8 cellular contexts compared by ENCODE assay signal in genomic region chr2:172427256-172427989, GRCh38. TPM values are rescaled to one million over a fixed set of nuclear protein-coding genes. Genes with fewer than 3 reads are reported as not detected.
A peak's percentile ranks its signal among the peaks of the same experiment; 100 is the strongest.
DNase-seq lines count a peak whose midpoint lies in the region; ATAC-seq and TF ChIP-seq lines count a peak whose summit lies in the region.

Gene ITGA6 (plus strand): TSS chr2:172427586.

- H3K9me3 Mint-ChIP-seq in CD4-positive, CD25-positive, alpha-beta regulatory T cell = no peaks in the 10 kb centered on the region
- H3K9me3 Mint-ChIP-seq in mesothelial cell of epicardium = no peaks in the 10 kb centered on the region

- no peaks in the 10 kb centered on the region for H3K36me3 Mint-ChIP-seq in CD4-positive, CD25-positive, alpha-beta regulatory T cell
- H3K36me3 Mint-ChIP-seq in mesothelial cell of epicardium = no peaks in the 10 kb centered on the region

- H3K4me1 Mint-ChIP-seq in CD4-positive, CD25-positive, alpha-beta regulatory T cell = peaks cover 8 to 57% (median 27%) of the 10 kb centered on the region in 4 donors
- H3K4me1 Mint-ChIP-seq in mesothelial cell of epicardium = peaks cover 13% of the 10 kb centered on the region

- peaks cover 20% of the 10 kb centered on the region for H3K27me3 Mint-ChIP-seq in CD4-positive, CD25-positive, alpha-beta regulatory T cell
- peaks cover 44% of the 10 kb centered on the region for H3K27me3 Mint-ChIP-seq in mesothelial cell of epicardium (ENCODE audit: low read depth)

- peak within 1 kb of the TSS; percentile 64 for H3K27ac ChIP-seq in CD4-positive, CD25-positive, alpha-beta regulatory T cell (ENCODE audit: insufficient read depth, low read length, poor library complexity, severe bottlenecking)

- H3K4me3 Mint-ChIP-seq in CD4-positive, CD25-positive, alpha-beta regulatory T cell = peak within 1 kb of the TSS; percentile 89 to 95 (median 92)
- H3K4me3 Mint-ChIP-seq in mesothelial cell of epicardium = peak within 1 kb of the TSS; percentile 85

- in situ Hi-C loops in endometrial microvascular endothelial cells (cut with HindIII; ENCODE audit: inconsistent ontology term, low pct_unique_long_range_greater_than_20kb, low sequenced_read_pairs) = no loop called here

- H3K27me3 ChIP-seq in CD4-positive, CD25-positive, alpha-beta regulatory T cell (ENCODE audit: control insufficient read depth, insufficient read depth, low read length) = no peaks in the 10 kb centered on the region

- no peaks in the 10 kb centered on the region for H3K9me3 ChIP-seq in CD4-positive, CD25-positive, alpha-beta regulatory T cell (ENCODE audit: control insufficient read depth in 2 of 2, low read length in 2 of 2)

- H3K4me1 ChIP-seq in CD4-positive, CD25-positive, alpha-beta regulatory T cell (ENCODE audit: control insufficient read depth, insufficient read depth, low read length, poor library complexity, severe bottlenecking) = peaks cover 55% of the 10 kb centered on the region

- H3K36me3 ChIP-seq in CD4-positive, CD25-positive, alpha-beta regulatory T cell (ENCODE audit: control insufficient read depth, insufficient read depth, low read length) = no peaks in the 10 kb centered on the region

- peak within 1 kb of the TSS; percentile 81 for H3K4me3 ChIP-seq in CD4-positive, CD25-positive, alpha-beta regulatory T cell (ENCODE audit: low read depth, low read length)

- peak within 1 kb of the TSS; percentile 83 to 95 (median 93) for H3K27ac Mint-ChIP-seq in CD4-positive, CD25-positive, alpha-beta regulatory T cell
- H3K27ac Mint-ChIP-seq in mesothelial cell of epicardium = peak within 1 kb of the TSS; percentile 80

- no peak for TF ChIP-seq CTCF in mesothelial cell of epicardium (IDR thresholded peaks at IDR 0.05; ENCODE audit: unreplicated experiment)

- ATAC-seq in CD4-positive, CD25-positive, alpha-beta regulatory T cell (ENCODE audit: low read depth in 2 of 2) = peak; percentile 71 to 79
- ATAC-seq in HG02759 (IDR thresholded peaks at IDR 0.05; ENCODE audit: unreplicated experiment) = peak; percentile 68
- ATAC-seq in HG03342 (IDR thresholded peaks at IDR 0.05; ENCODE audit: unreplicated experiment) = no peak

- peak; percentile 72 to 84 (median 76) for DNase-seq in CD4-positive, CD25-positive, alpha-beta regulatory T cell
- DNase-seq in NOMO-1 (lab: John Stamatoyannopoulos, UW; ENCODE audit: unreplicated experiment in 2 of 2) (peak; percentile 53 to 66), mesothelial cell of epicardium (ENCODE audit: low spot score in 2 of 2, unreplicated experiment in 2 of 2) (peak; percentile 46 to 69)
- peak; percentile 79 for DNase-seq in activated CD8-positive, alpha-beta memory T cell treated with anti-CD3 and anti-CD28 coated beads, Interleukin-2, amount 50 U/mL, for 48 hours
- DNase-seq in stimulated activated CD8-positive, alpha-beta memory T cell treated with anti-CD3 and anti-CD28 coated beads, Interleukin-15, amount 100 ng/mL, for 24 hours (ENCODE audit: low read depth) = peak; percentile 41

RNA-seq across cellular contexts. Expression of gene ITGA6, which starts in this region (rescaled TPM):
- total RNA-seq in CD4-positive, CD25-positive, alpha-beta regulatory T cell = 68.5 TPM
- 10 to 100 TPM; 39.2 to 59.4 (median 45.8) TPM for polyA plus RNA-seq in CD4-positive, CD25-positive, alpha-beta regulatory T cell
- total RNA-seq in endometrial microvascular endothelial cells (ENCODE audit: inconsistent ontology term) (295 TPM), mesothelial cell of epicardium (32.3 to 40.5 TPM (median 33.3 TPM) in 3 replicates)
